In the genomic region with DNA sequence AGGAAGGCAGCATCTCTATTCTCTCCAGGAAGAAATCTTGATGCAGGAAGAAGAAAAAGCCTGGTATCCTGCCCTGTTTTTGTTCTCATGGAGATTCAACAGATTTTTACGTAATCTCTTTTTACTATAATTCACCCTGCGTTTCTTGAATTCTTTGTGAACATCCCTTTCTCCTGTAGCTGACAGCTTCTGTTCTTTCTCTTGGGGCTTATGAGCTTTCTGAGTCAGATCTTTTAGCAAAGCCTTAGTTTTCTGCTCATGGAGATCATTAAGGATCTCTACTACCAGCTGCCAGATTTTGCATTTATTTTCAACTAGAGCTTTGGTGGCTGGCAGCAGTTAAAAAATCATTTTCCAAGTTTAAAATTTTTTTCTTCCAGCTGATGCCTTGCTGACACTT, we compare ENCODE assay signal across 22 cellular contexts. TPM values are rescaled to one million over a fixed set of nuclear protein-coding genes. Genes with fewer than 3 reads are reported as not detected.
DNase-seq lines count a peak whose midpoint lies in the region; TF ChIP-seq lines count a peak whose summit lies in the region.
"Had no signal": no experiment of that assay in that cellular context is flagged by ENCODE, and none has a peak within 500 bp of the region (broad histone marks: within the 10 kb centered on the region; RNA-seq: fewer than 3 reads in every experiment).

No MANE protein-coding gene starts in this region.

- no peak for TF ChIP-seq CTCF in fibroblast of the aortic adventitia (IDR thresholded peaks at IDR 0.05; ENCODE audit: insufficient read depth, low read length)

- H3K27me3 ChIP-seq in HAP-1 (ENCODE audit: low read depth) = peaks cover 10% of the 10 kb centered on the region; the same call in 1 of the 2 replicates
- H3K27me3 ChIP-seq: BE2C had no signal

- DNase-seq in fibroblast of the aortic adventitia (ENCODE audit: low read depth) (peak; percentile 54), middle frontal gyrus (ENCODE audit: extremely low spot score, low spot score) (peak; percentile 64), NCI-H1694 (lab: John Stamatoyannopoulos, UW) (no peak), NCI-H2171 (lab: John Stamatoyannopoulos, UW) (no peak), HAP-1 (ENCODE audit: low spot score in 2 of 2) (no peak)
- no peak for DNase-seq in activated CD4-positive, alpha-beta T cell treated with anti-CD3 and anti-CD28 coated beads, Interleukin-2, amount 50 U/mL, for 48 hours
- DNase-seq: ACHN; BE2C; C1 segment of cervical spinal cord; CD4-positive, CD25-positive, alpha-beta regulatory T cell; CD8-positive, alpha-beta memory T cell; COR-L47; DMS 273 treated with DMSO at 0.1 percent for 48 hours; DMS53; DND-41; EL; GOT3; H7 had no signal

- H3K36me3 ChIP-seq in HAP-1 (replicated peaks) = no peaks in the 10 kb centered on the region
- H3K36me3 ChIP-seq: BE2C had no signal

- H3K9me3 ChIP-seq in HAP-1 = no peaks in the 10 kb centered on the region
- H3K9me3 ChIP-seq: BE2C had no signal

- H3K4me1 ChIP-seq in HAP-1 = 0 out of 2 replicates have a peak, but pooled peaks cover 4% of the 10 kb centered on the region
- H3K4me1 ChIP-seq: BE2C had no signal

- peak overlapping the region; percentile 81 for H3K27ac ChIP-seq in angular gyrus (ENCODE audit: low read depth, low read length)

- no peak overlapping the region for H3K4me3 ChIP-seq in fibroblast of the aortic adventitia (ENCODE audit: low read depth, low read length)
- no peak overlapping the region for H3K4me3 ChIP-seq in HAP-1
- H3K4me3 ChIP-seq: GM12878 had no signal

- in situ Hi-C loops in HAP-1 (cut with MboI; ENCODE audit: low sequenced_read_pairs) = no loop called here

RNA-seq across cellular contexts. Expression of a gene that starts 51.6 kb away (rescaled TPM):
- not detected in 2 replicates for total RNA-seq in fibroblast of the aortic adventitia (ENCODE audit: low replicate concordance)
- total RNA-seq: CD4-positive, CD25-positive, alpha-beta regulatory T cell; CD8-positive, alpha-beta memory T cell; G401; HepG2 had no signal

Comparison
In these comparisons a context has a peak if more than half of its experiments do, and no peak if none do; other contexts are left out.
1. DNase-seq: peak in fibroblast of the aortic adventitia (single experiment) and middle frontal gyrus (single experiment); none in NCI-H1694 (single experiment), NCI-H2171 (single experiment), activated CD4-positive, alpha-beta T cell treated with anti-CD3 and anti-CD28 coated beads, Interleukin-2, amount 50 U/mL, for 48 hours (0 of 2) and HAP-1 (0 of 2).